ENCODE assay signal across 9 cellular contexts in genomic region chr1:67723620-67724019, GRCh38. TPM values are rescaled to one million over a fixed set of nuclear protein-coding genes. Genes with fewer than 3 reads are reported as not detected.
DNase-seq lines count a peak whose midpoint lies in the region; ATAC-seq and TF ChIP-seq lines count a peak whose summit lies in the region.
"Had no signal": no experiment of that assay in that cellular context is flagged by ENCODE, and none has a peak within 500 bp of the region (broad histone marks: within the 10 kb centered on the region; RNA-seq: fewer than 3 reads in every experiment).

No MANE protein-coding gene starts in this region.

- H3K9ac ChIP-seq in mammary epithelial cell (ENCODE audit: insufficient read depth, low read length) (peak overlapping the region; percentile 48), smooth muscle cell (ENCODE audit: low read depth) (no peak overlapping the region)

- H3K36me3 Mint-ChIP-seq in stimulated activated memory B cell treated with anti-CD40 and anti-IgM and Interleukin-4, amounts not matched to agents 10 μg/mL and 1 μg/mL and 100 μg/mL, for 72 hours: no peaks in the 10 kb centered on the region
- H3K36me3 Mint-ChIP-seq: natural killer cell treated with Interleukin-12 subunit alpha and Interleukin-12 subunit beta and Interleukin-15 and Interleukin-18, amount 100 ng/mL, for 72 hours had no signal

- H3K4me3 Mint-ChIP-seq in stimulated activated memory B cell treated with anti-CD40 and anti-IgM and Interleukin-4, amounts not matched to agents 10 μg/mL and 1 μg/mL and 100 μg/mL, for 72 hours: no peak overlapping the region
- H3K4me3 Mint-ChIP-seq: natural killer cell treated with Interleukin-12 subunit alpha and Interleukin-12 subunit beta and Interleukin-15 and Interleukin-18, amount 100 ng/mL, for 72 hours had no signal

- no peaks in the 10 kb centered on the region for H3K27me3 ChIP-seq in mammary epithelial cell (ENCODE audit: insufficient read depth, low read length)
- no peaks in the 10 kb centered on the region for H3K27me3 ChIP-seq in smooth muscle cell (ENCODE audit: low read depth)
- no peaks in the 10 kb centered on the region for H3K27me3 ChIP-seq in transverse colon

- dilution Hi-C loops in mammary epithelial cell (cut with HindIII; ENCODE audit: low sequenced_read_pairs): no loop called here

- H3K4me2 ChIP-seq in mammary epithelial cell (ENCODE audit: insufficient read depth, low read depth, low read length) (peak overlapping the region; percentile 71), smooth muscle cell (no peak overlapping the region)

- H3K4me1 Mint-ChIP-seq in stimulated activated memory B cell treated with anti-CD40 and anti-IgM and Interleukin-4, amounts not matched to agents 10 μg/mL and 1 μg/mL and 100 μg/mL, for 72 hours: no peaks in the 10 kb centered on the region

- H3K27ac ChIP-seq in mammary epithelial cell (ENCODE audit: insufficient read depth, low read depth, low read length): peak overlapping the region; percentile 89
- H3K27ac ChIP-seq in smooth muscle cell (ENCODE audit: low read depth): no peak overlapping the region
- no peak overlapping the region for H3K27ac ChIP-seq in transverse colon

- H3K27ac Mint-ChIP-seq in stimulated activated memory B cell treated with anti-CD40 and anti-IgM and Interleukin-4, amounts not matched to agents 10 μg/mL and 1 μg/mL and 100 μg/mL, for 72 hours: no peak overlapping the region
- H3K27ac Mint-ChIP-seq: natural killer cell treated with Interleukin-12 subunit alpha and Interleukin-12 subunit beta and Interleukin-15 and Interleukin-18, amount 100 ng/mL, for 72 hours had no signal

- H3K9me3 Mint-ChIP-seq in stimulated activated memory B cell treated with anti-CD40 and anti-IgM and Interleukin-4, amounts not matched to agents 10 μg/mL and 1 μg/mL and 100 μg/mL, for 72 hours: no peaks in the 10 kb centered on the region
- H3K9me3 Mint-ChIP-seq: natural killer cell treated with Interleukin-12 subunit alpha and Interleukin-12 subunit beta and Interleukin-15 and Interleukin-18, amount 100 ng/mL, for 72 hours had no signal

- intact Hi-C loops in mammary epithelial cell (cut with micrococcal nuclease): no loop called here
- intact Hi-C loops in transverse colon (cut with DNase I; ENCODE audit: low total_unique reads): no loop called here

- no peaks in the 10 kb centered on the region for H3K36me3 ChIP-seq in mammary epithelial cell (ENCODE audit: insufficient read depth, low read length)
- no peaks in the 10 kb centered on the region for H3K36me3 ChIP-seq in smooth muscle cell (ENCODE audit: low read depth)
- no peaks in the 10 kb centered on the region for H3K36me3 ChIP-seq in transverse colon

- H3K27me3 Mint-ChIP-seq in stimulated activated memory B cell treated with anti-CD40 and anti-IgM and Interleukin-4, amounts not matched to agents 10 μg/mL and 1 μg/mL and 100 μg/mL, for 72 hours: no peaks in the 10 kb centered on the region
- H3K27me3 Mint-ChIP-seq: natural killer cell treated with Interleukin-12 subunit alpha and Interleukin-12 subunit beta and Interleukin-15 and Interleukin-18, amount 100 ng/mL, for 72 hours had no signal

- CTCF ChIA-PET in mammary epithelial cell (lab: Charles Lee; ENCODE audit: low non-redundant PET): interaction anchor here (0.5 to 0.7 kb wide), 3 partner anchors 30 to 789 kb away, joined by 3 read pairs; no protein-coding TSS in a partner anchor

- TF ChIP-seq CTCF in mammary epithelial cell (conservative IDR thresholded peaks at IDR 0.05 in 1 of 2, IDR thresholded peaks at IDR 0.05 in 1 of 2; ENCODE audit: extremely low read depth in 1 of 2, insufficient read depth in 1 of 2, low read depth in 1 of 2, low read length in 2 of 2): no peak
- TF ChIP-seq CTCF in smooth muscle cell (IDR thresholded peaks at IDR 0.05; ENCODE audit: borderline replicate concordance, insufficient read depth, poor library complexity, severe bottlenecking): no peak
- no peak for TF ChIP-seq CTCF in transverse colon (IDR thresholded peaks at IDR 0.05)

- peaks cover 58% of the 10 kb centered on the region for H3K79me2 ChIP-seq in mammary epithelial cell (ENCODE audit: insufficient read depth, low read length)
- H3K79me2 ChIP-seq in smooth muscle cell (ENCODE audit: low read depth): no peaks in the 10 kb centered on the region

- BruUV-seq in mammary epithelial cell (replicated peaks; lab: Mats Ljungman, UMichigan): no TSS peak

- DNase-seq in stimulated activated CD4-positive, alpha-beta T cell treated with anti-CD3 and anti-CD28 coated beads, Interleukin-12 subunit alpha, Interleukin-12 subunit beta, amount 100 ng/mL, for 4 hours: peak; percentile 4
- no peak for DNase-seq in stimulated activated CD4-positive, alpha-beta T cell treated with anti-CD3 and anti-CD28 coated beads, Interleukin-4, amount 100 ng/mL, for 1 hour
- peak; percentile 93 for DNase-seq in mammary epithelial cell
- DNase-seq in smooth muscle cell (lab: John Stamatoyannopoulos, UW; ENCODE audit: unreplicated experiment): no peak
- no peak for DNase-seq in transverse colon
- no peak for DNase-seq in NCI-H524 (lab: John Stamatoyannopoulos, UW)

- H3K4me3 ChIP-seq in mammary epithelial cell (replicated peaks in 1 of 3; ENCODE audit: insufficient read depth in 1 of 3, low read depth in 2 of 3, low read length in 3 of 3) (no peak overlapping the region), smooth muscle cell (no peak overlapping the region), transverse colon (no peak overlapping the region)

- no peaks in the 10 kb centered on the region for H4K20me1 ChIP-seq in mammary epithelial cell (ENCODE audit: insufficient read depth, low read length)
- peaks cover 5% of the 10 kb centered on the region for H4K20me1 ChIP-seq in smooth muscle cell (ENCODE audit: low read depth)

- H3K4me1 ChIP-seq in mammary epithelial cell (ENCODE audit: insufficient read depth, low read length) (peaks cover 57% of the 10 kb centered on the region), smooth muscle cell (ENCODE audit: low read depth) (peaks cover 6% of the 10 kb centered on the region), transverse colon (peaks cover 0 to 48% (median 0%) of the 10 kb centered on the region in 4 donors)

- no peak for TF ChIP-seq EP300 in transverse colon (IDR thresholded peaks at IDR 0.05; ENCODE audit: low read depth)

- H2AFZ ChIP-seq in mammary epithelial cell (ENCODE audit: low read depth, low read length) (no peak overlapping the region), smooth muscle cell (ENCODE audit: low read depth) (no peak overlapping the region)

- no peaks in the 10 kb centered on the region for H3F3A ChIP-seq in smooth muscle cell (ENCODE audit: low read depth)

- peak; percentile 87 for ATAC-seq in HG03442 (IDR thresholded peaks at IDR 0.05; ENCODE audit: unreplicated experiment)
- peak; percentile 74 for ATAC-seq in stimulated activated memory B cell treated with anti-CD40 and anti-IgM and Interleukin-4, amounts not matched to agents 10 μg/mL and 1 μg/mL and 100 μg/mL, for 72 hours

- in situ Hi-C loops in mammary epithelial cell (cut with MboI; ENCODE audit: low sequenced_read_pairs in 2 of 2): no loop called here
- in situ Hi-C loops in transverse colon (cut with MboI; ENCODE audit: low pct_ligation_motif_present in 1 of 4, low pct_unique_long_range_greater_than_20kb in 1 of 4, low sequenced_read_pairs in 3 of 4): no loop called here

- WGBS in mammary epithelial cell (ENCODE audit: low coverage, missing lambda C conversion rate): 8% methylated on average over 2 of the region's 2 CpGs
- WGBS in smooth muscle cell (ENCODE audit: low lambda C conversion rate): 52% methylated on average over 2 of the region's 2 CpGs
- 62 to 63% methylated on average over 2 of the region's 2 CpGs for WGBS in transverse colon (ENCODE audit: low coverage in 1 of 2), 2 donors

- TF ChIP-seq POLR2A in transverse colon (IDR thresholded peaks at IDR 0.05): no peak

- H3K9me3 ChIP-seq in mammary epithelial cell (replicated peaks; ENCODE audit: insufficient read depth, low read length) (no peaks in the 10 kb centered on the region), smooth muscle cell (replicated peaks; ENCODE audit: low read depth) (no peaks in the 10 kb centered on the region), transverse colon (no peaks in the 10 kb centered on the region)

RNA-seq across cellular contexts. Expression of gene GADD45A, which starts 38.6 kb away (rescaled TPM):
- 100 to 1,000 TPM; 119 to 371 TPM for total RNA-seq in mammary epithelial cell
- 75.5 TPM for polyA plus RNA-seq in mammary epithelial cell
- 27.2 TPM for polyA minus RNA-seq in mammary epithelial cell
- 130 and 141 TPM in 2 replicates for total RNA-seq in smooth muscle cell
- 205 and 250 TPM in 2 replicates for polyA plus RNA-seq in smooth muscle cell
- 10 to 100 TPM in 3 of 4 donors, 1 to 10 TPM in 1; 2.0 to 79.7 (median 69.9) TPM for total RNA-seq in transverse colon

Comparison
In these comparisons a context has a peak if more than half of its experiments do, and no peak if none do; other contexts are left out.
1. DNase-seq: peak in stimulated activated CD4-positive, alpha-beta T cell treated with anti-CD3 and anti-CD28 coated beads, Interleukin-12 subunit alpha, Interleukin-12 subunit beta, amount 100 ng/mL, for 4 hours (single experiment) and mammary epithelial cell (single experiment); none in stimulated activated CD4-positive, alpha-beta T cell treated with anti-CD3 and anti-CD28 coated beads, Interleukin-4, amount 100 ng/mL, for 1 hour (single experiment), smooth muscle cell (single experiment), transverse colon (single experiment) and NCI-H524 (0 of 2).